In the genomic region with DNA sequence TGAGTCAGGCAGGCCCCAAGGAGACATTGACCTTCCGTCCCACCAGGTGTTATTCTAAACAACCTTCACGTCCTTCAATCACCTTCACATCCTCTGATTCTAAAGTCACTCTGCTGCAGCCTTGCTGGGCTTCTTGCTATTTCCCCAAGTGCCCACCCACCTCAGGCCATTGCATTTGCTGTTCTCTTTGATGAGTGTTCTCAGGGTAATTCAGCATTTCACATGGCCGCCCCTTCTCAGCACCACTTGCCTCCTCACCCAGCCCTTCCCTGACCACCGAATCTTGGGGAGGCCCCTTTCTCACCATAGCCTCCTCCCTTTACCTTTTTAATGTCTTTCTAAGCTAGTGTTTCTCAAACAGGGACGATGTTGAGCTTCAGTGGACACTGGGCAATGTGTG, we compare ENCODE assay signal across 1 cellular context.
TF ChIP-seq lines count a peak whose summit lies in the region.

No MANE protein-coding gene starts in this region.

TF ChIP-seq in HepG2, 621 proteins besides CTCF, POLR2A, EP300 and RAD21:
- TF ChIP-seq ETV6 (CRISPR knock-in tag; conservative IDR thresholded peaks at IDR 0.05) = no peak
- TF ChIP-seq, protein P1, sequence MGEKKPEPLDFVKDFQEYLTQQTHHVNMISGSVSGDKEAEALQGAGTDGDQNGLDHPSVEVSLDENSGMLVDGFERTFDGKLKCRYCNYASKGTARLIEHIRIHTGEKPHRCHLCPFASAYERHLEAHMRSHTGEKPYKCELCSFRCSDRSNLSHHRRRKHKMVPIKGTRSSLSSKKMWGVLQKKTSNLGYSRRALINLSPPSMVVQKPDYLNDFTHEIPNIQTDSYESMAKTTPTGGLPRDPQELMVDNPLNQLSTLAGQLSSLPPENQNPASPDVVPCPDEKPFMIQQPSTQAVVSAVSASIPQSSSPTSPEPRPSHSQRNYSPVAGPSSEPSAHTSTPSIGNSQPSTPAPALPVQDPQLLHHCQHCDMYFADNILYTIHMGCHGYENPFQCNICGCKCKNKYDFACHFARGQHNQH (CRISPR knock-in tag; IDR thresholded peaks at IDR 0.05) = no peak
- no peak for TF ChIP-seq ZBTB8A (CRISPR knock-in tag; IDR thresholded peaks at IDR 0.05; ENCODE audit: borderline replicate concordance, low read depth)
- no peak for TF ChIP-seq ZNF460 (CRISPR knock-in tag; IDR thresholded peaks at IDR 0.05; ENCODE audit: borderline replicate concordance)
- TF ChIP-seq ZNF549 (CRISPR knock-in tag; IDR thresholded peaks at IDR 0.05) = no peak
- TF ChIP-seq, protein P2, sequence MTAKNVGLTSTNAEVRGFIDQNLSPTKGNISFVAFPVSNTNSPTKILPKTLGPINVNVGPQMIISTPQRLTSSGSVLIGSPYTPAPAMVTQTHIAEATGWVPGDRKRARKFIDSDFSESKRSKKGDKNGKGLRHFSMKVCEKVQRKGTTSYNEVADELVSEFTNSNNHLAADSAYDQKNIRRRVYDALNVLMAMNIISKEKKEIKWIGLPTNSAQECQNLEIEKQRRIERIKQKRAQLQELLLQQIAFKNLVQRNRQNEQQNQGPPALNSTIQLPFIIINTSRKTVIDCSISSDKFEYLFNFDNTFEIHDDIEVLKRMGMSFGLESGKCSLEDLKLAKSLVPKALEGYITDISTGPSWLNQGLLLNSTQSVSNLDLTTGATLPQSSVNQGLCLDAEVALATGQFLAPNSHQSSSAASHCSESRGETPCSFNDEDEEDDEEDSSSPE (CRISPR knock-in tag; IDR thresholded peaks at IDR 0.05) = no peak
- TF ChIP-seq KDM2A (CRISPR knock-in tag; IDR thresholded peaks at IDR 0.05; ENCODE audit: borderline replicate concordance, low read depth) = no peak
- no peak for TF ChIP-seq MTA1 (CRISPR knock-in tag; IDR thresholded peaks at IDR 0.05; ENCODE audit: borderline replicate concordance)
- TF ChIP-seq ZNF550 (CRISPR knock-in tag; IDR thresholded peaks at IDR 0.05; ENCODE audit: borderline replicate concordance) = no peak
- no peak for TF ChIP-seq SOX13 (IDR thresholded peaks at IDR 0.05)
- TF ChIP-seq SOX13 (CRISPR knock-in tag; conservative IDR thresholded peaks at IDR 0.05 in 1 of 2, IDR thresholded peaks at IDR 0.05 in 1 of 2) = no peak
- no peak for TF ChIP-seq CBX2 (IDR thresholded peaks at IDR 0.05; ENCODE audit: low read depth, low read length)
- TF ChIP-seq CBX2 (CRISPR knock-in tag; IDR thresholded peaks at IDR 0.05; ENCODE audit: low read depth) = no peak
- TF ChIP-seq, protein P3, sequence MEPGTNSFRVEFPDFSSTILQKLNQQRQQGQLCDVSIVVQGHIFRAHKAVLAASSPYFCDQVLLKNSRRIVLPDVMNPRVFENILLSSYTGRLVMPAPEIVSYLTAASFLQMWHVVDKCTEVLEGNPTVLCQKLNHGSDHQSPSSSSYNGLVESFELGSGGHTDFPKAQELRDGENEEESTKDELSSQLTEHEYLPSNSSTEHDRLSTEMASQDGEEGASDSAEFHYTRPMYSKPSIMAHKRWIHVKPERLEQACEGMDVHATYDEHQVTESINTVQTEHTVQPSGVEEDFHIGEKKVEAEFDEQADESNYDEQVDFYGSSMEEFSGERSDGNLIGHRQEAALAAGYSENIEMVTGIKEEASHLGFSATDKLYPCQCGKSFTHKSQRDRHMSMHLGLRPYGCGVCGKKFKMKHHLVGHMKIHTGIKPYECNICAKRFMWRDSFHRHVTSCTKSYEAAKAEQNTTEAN (CRISPR knock-in tag; conservative IDR thresholded peaks at IDR 0.05) = no peak
- TF ChIP-seq TEAD3 (CRISPR knock-in tag; optimal IDR thresholded peaks at IDR 0.05; ENCODE audit: borderline replicate concordance) = no peak
- no peak for TF ChIP-seq ZNF33A (CRISPR knock-in tag; IDR thresholded peaks at IDR 0.05; ENCODE audit: borderline replicate concordance)
- TF ChIP-seq, protein P4, sequence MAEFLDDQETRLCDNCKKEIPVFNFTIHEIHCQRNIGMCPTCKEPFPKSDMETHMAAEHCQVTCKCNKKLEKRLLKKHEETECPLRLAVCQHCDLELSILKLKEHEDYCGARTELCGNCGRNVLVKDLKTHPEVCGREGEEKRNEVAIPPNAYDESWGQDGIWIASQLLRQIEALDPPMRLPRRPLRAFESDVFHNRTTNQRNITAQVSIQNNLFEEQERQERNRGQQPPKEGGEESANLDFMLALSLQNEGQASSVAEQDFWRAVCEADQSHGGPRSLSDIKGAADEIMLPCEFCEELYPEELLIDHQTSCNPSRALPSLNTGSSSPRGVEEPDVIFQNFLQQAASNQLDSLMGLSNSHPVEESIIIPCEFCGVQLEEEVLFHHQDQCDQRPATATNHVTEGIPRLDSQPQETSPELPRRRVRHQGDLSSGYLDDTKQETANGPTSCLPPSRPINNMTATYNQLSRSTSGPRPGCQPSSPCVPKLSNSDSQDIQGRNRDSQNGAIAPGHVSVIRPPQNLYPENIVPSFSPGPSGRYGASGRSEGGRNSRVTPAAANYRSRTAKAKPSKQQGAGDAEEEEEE (CRISPR knock-in tag; IDR thresholded peaks at IDR 0.05; ENCODE audit: borderline replicate concordance) = no peak
- no peak for TF ChIP-seq SNRNP70 (IDR thresholded peaks at IDR 0.05; ENCODE audit: low read depth, low read length)
- no peak for TF ChIP-seq ZNF775 (CRISPR knock-in tag; IDR thresholded peaks at IDR 0.05; ENCODE audit: borderline replicate concordance)
